ENCODE assay signal across 18 cellular contexts in the genomic region with DNA sequence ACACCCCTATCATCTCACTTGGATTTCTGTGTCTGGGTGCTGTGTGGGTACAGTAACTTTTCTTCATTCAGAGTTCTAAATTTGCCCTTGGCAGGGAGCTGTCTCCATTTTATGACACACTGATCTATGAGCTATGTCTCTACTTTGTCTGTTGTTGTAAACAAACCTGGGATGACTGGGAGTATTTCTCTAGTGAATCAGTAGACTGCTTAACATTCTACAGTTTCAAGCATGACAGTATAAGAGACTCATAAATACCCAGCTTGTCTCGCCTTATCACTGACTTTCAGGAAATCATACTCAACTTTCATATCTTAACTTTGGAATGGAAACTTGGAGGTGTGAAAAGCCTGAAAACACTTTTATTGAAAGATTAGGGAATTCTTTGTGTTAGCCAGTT.
DNase-seq lines count a peak whose midpoint lies in the region; ATAC-seq, FAIRE-seq and TF ChIP-seq lines count a peak whose summit lies in the region.
"Had no signal": no experiment of that assay in that cellular context is flagged by ENCODE, and none has a peak within 500 bp of the region (broad histone marks: within the 10 kb centered on the region; RNA-seq: fewer than 3 reads in every experiment).

No MANE protein-coding gene starts in this region.

- no peak overlapping the region for H2AK5ac ChIP-seq in mesenchymal stem cell (ENCODE audit: low read length, severe bottlenecking)

- H3K4me1 ChIP-seq in heart left ventricle, result no peaks in the 10 kb centered on the region
- no peaks in the 10 kb centered on the region for H3K4me1 ChIP-seq in mesenchymal stem cell (ENCODE audit: control insufficient read depth, insufficient read depth, low read depth, low read length)
- no peaks in the 10 kb centered on the region for H3K4me1 ChIP-seq in HepG2 (ENCODE audit: insufficient read depth, low read length)
- no peaks in the 10 kb centered on the region for H3K4me1 ChIP-seq in heart right ventricle
- H3K4me1 ChIP-seq in spleen, result no peaks in the 10 kb centered on the region
- H3K4me1 ChIP-seq: SJCRH30, transverse colon had no signal

- no peak overlapping the region for H2BK5ac ChIP-seq in mesenchymal stem cell (ENCODE audit: low read depth, low read length, poor library complexity, severe bottlenecking)

- H3K9ac ChIP-seq in mesenchymal stem cell (ENCODE audit: low read length) (no peak overlapping the region), HepG2 (ENCODE audit: insufficient read depth, low read depth, low read length) (no peak overlapping the region)

- H2BK12ac ChIP-seq in mesenchymal stem cell (ENCODE audit: low read length in 2 of 2), result no peak overlapping the region

- H3K79me2 ChIP-seq in HepG2 (ENCODE audit: insufficient read depth, low read length), result no peaks in the 10 kb centered on the region

- no peak for TF ChIP-seq POLR2A in heart left ventricle (IDR thresholded peaks at IDR 0.05)
- TF ChIP-seq POLR2A in HepG2 (IDR thresholded peaks at IDR 0.05; ENCODE audit: insufficient read depth in 1 of 2, low read depth in 2 of 2, low read length in 2 of 2), result no peak
- TF ChIP-seq POLR2A in spleen (IDR thresholded peaks at IDR 0.05), result no peak

- H3K27me3 ChIP-seq in heart left ventricle (no peaks in the 10 kb centered on the region), mesenchymal stem cell (ENCODE audit: control insufficient read depth in 1 of 2, insufficient read depth in 1 of 2, low read length in 2 of 2) (no peaks in the 10 kb centered on the region), HepG2 (ENCODE audit: control insufficient read depth in 1 of 2, insufficient read depth in 2 of 2, low read length in 2 of 2) (no peaks in the 10 kb centered on the region; a peak in 1 of 5 replicates), heart right ventricle (no peaks in the 10 kb centered on the region), spleen (replicated peaks in 1 of 7) (no peaks in the 10 kb centered on the region)
- H3K27me3 ChIP-seq: SJCRH30, transverse colon had no signal

- H3K14ac ChIP-seq in mesenchymal stem cell (ENCODE audit: low read length in 2 of 2), result no peak overlapping the region

- BruUV-seq in HepG2 (replicated peaks; lab: Mats Ljungman, UMichigan), result no TSS peak

- TF ChIP-seq RAD21 in HepG2 (CRISPR knock-in tag; IDR thresholded peaks at IDR 0.05), result no peak

- H3K4me3 ChIP-seq in heart left ventricle (no peak overlapping the region), mesenchymal stem cell (ENCODE audit: insufficient read depth in 1 of 2, low read depth in 1 of 2, low read length in 2 of 2) (no peak overlapping the region), HepG2 (replicated peaks in 1 of 3; ENCODE audit: insufficient read depth in 1 of 3, low read depth in 2 of 3, low read length in 3 of 3) (no peak overlapping the region), heart right ventricle (no peak overlapping the region), spleen (no peak overlapping the region)
- H3K4me3 ChIP-seq: SJCRH30, transverse colon had no signal

- H2BK15ac ChIP-seq in mesenchymal stem cell (ENCODE audit: low read depth, poor library complexity, severe bottlenecking), result no peak overlapping the region

- H2BK120ac ChIP-seq in mesenchymal stem cell (ENCODE audit: low read depth, low read length), result no peak overlapping the region

- H4K8ac ChIP-seq in mesenchymal stem cell (ENCODE audit: low read length), result no peak overlapping the region

- CTCF ChIA-PET in HepG2 (lab: Yijun Ruan, JAX; ENCODE audit: low intra/inter-chr PET ratio, low total read pairs), result no interaction called here

- FAIRE-seq in HepG2 (lab: Jason Lieb, UNC), result no peak
- FAIRE-seq: A204.1 had no signal

- no peaks in the 10 kb centered on the region for H4K20me1 ChIP-seq in HepG2 (ENCODE audit: insufficient read depth, low read length)

- 57 to 63% (median 58%) methylated on average over 1 of the region's 1 CpG for WGBS in heart left ventricle, 4 donors
- WGBS in mesenchymal stem cell, result no CpG with 5 or more reads among the region's 1 CpG
- 6% methylated on average over 1 of the region's 1 CpG for WGBS in HepG2 (ENCODE audit: low lambda C conversion rate)
- 36 to 43% methylated on average over 1 of the region's 1 CpG for WGBS in heart right ventricle, 2 donors
- 50 to 88% (median 72%) methylated on average over 1 of the region's 1 CpG for WGBS in spleen, 5 donors

- no peak overlapping the region for H3K18ac ChIP-seq in mesenchymal stem cell (ENCODE audit: low read depth in 1 of 2, low read length in 2 of 2)

- H3K27ac ChIP-seq in heart left ventricle (no peak overlapping the region), mesenchymal stem cell (ENCODE audit: low read length, poor library complexity, severe bottlenecking) (no peak overlapping the region), HepG2 (ENCODE audit: extremely low read length, insufficient read depth, low read length) (no peak overlapping the region), heart right ventricle (no peak overlapping the region), spleen (no peak overlapping the region)
- H3K27ac ChIP-seq: SJCRH30, transverse colon had no signal

- ATAC-seq in left cardiac atrium, result peak; percentile 23 to 96
- no peak for ATAC-seq in heart left ventricle
- no peak for ATAC-seq in HepG2
- ATAC-seq in heart right ventricle, result no peak
- ATAC-seq: activated T-helper 17 cell treated with anti-CD3 and anti-CD28 coated beads, Interleukin-2, amount 50 U/mL, for 72 hours had no signal

- TF ChIP-seq EP300 in HepG2 (IDR thresholded peaks at IDR 0.05; ENCODE audit: low read depth in 2 of 2, low read length in 2 of 2) (no peak), HepG2 (CRISPR knock-in tag; IDR thresholded peaks at IDR 0.05; ENCODE audit: borderline replicate concordance) (no peak)

- H3K4ac ChIP-seq in mesenchymal stem cell (ENCODE audit: low read depth in 1 of 2, low read length in 2 of 2), result no peak overlapping the region

- H2AFZ ChIP-seq in mesenchymal stem cell (ENCODE audit: low read depth, low read length) (no peak overlapping the region), HepG2 (ENCODE audit: low read length) (no peak overlapping the region)

- no peak overlapping the region for H3K23ac ChIP-seq in mesenchymal stem cell (ENCODE audit: low read length in 2 of 2)

- in situ Hi-C loops in HepG2 (cut with HindIII; ENCODE audit: extremely low pct_ligation_motif_present, low pct_unique_long_range_greater_than_20kb), result no loop called here

- DNase-seq in left cardiac atrium, result no peak
- no peak for DNase-seq in heart left ventricle
- peak; percentile 11 for DNase-seq in amniotic stem cell (lab: John Stamatoyannopoulos, UW)
- peak; percentile 47 for DNase-seq in mesenchymal stem cell
- DNase-seq in HepG2 (ENCODE audit: low spot score), result no peak
- DNase-seq in heart right ventricle, result no peak
- no peak for DNase-seq in T-helper 2 cell
- DNase-seq in spleen, result no peak
- DNase-seq: activated CD4-positive, CD25-positive, alpha-beta regulatory T cell; amygdala; foreskin fibroblast; naive B cell; NCI-H2081; NCI-H526; SJCRH30; transverse colon had no signal

- intact Hi-C loops in left cardiac atrium (cut with DNase I) (no loop called here), heart left ventricle (cut with DNase I) (no loop called here), HepG2 (cut with micrococcal nuclease; ENCODE audit: unreplicated experiment) (no loop called here), heart right ventricle (cut with DNase I) (no loop called here), spleen (cut with DNase I; ENCODE audit: low total_unique reads) (no loop called here)

- TF ChIP-seq CTCF in heart left ventricle (IDR thresholded peaks at IDR 0.05), result no peak
- no peak for TF ChIP-seq CTCF in HepG2 (CRISPR knock-in tag; IDR thresholded peaks at IDR 0.05)
- TF ChIP-seq CTCF in heart right ventricle (IDR thresholded peaks at IDR 0.05), result no peak
- no peak for TF ChIP-seq CTCF in spleen (IDR thresholded peaks at IDR 0.05 in 8 of 11, conservative IDR thresholded peaks at IDR 0.05 in 3 of 11)

- no peak overlapping the region for H3K4me2 ChIP-seq in mesenchymal stem cell (ENCODE audit: low read length, poor library complexity, severe bottlenecking)
- H3K4me2 ChIP-seq in HepG2 (ENCODE audit: low read depth, low read length), result no peak overlapping the region

- H3K36me3 ChIP-seq in heart left ventricle (no peaks in the 10 kb centered on the region), mesenchymal stem cell (ENCODE audit: control insufficient read depth in 1 of 2, insufficient read depth in 2 of 2, low read depth in 1 of 2, low read length in 2 of 2) (no peaks in the 10 kb centered on the region), HepG2 (replicated peaks in 1 of 2; ENCODE audit: control insufficient read depth in 1 of 2, insufficient read depth in 2 of 2, low read length in 2 of 2) (no peaks in the 10 kb centered on the region), heart right ventricle (no peaks in the 10 kb centered on the region), spleen (no peaks in the 10 kb centered on the region)
- H3K36me3 ChIP-seq: SJCRH30, transverse colon had no signal

- POLR2A ChIA-PET in HepG2 (lab: Yijun Ruan, JAX), result no interaction called here

- no peak overlapping the region for H4K91ac ChIP-seq in mesenchymal stem cell (ENCODE audit: low read length)

- no peaks in the 10 kb centered on the region for H3K79me1 ChIP-seq in mesenchymal stem cell (replicated peaks; ENCODE audit: low read length, poor library complexity, severe bottlenecking)

- H3K9me3 ChIP-seq in heart left ventricle (no peaks in the 10 kb centered on the region), mesenchymal stem cell (ENCODE audit: control insufficient read depth, low read length) (peaks cover 3% of the 10 kb centered on the region), HepG2 (ENCODE audit: low read length) (peaks cover 13% of the 10 kb centered on the region; the same call in 1 of the 2 replicates), heart right ventricle (peaks cover 0 to 10% (median 0%) of the 10 kb centered on the region in 11 donors), spleen (peaks cover 0 to 36% (median 11%) of the 10 kb centered on the region in 8 donors)
- H3K9me3 ChIP-seq: SJCRH30, transverse colon had no signal

TF ChIP-seq in HepG2, 621 proteins besides CTCF, POLR2A, EP300 and RAD21 (continues in another document):
- TF ChIP-seq SATB2 (CRISPR knock-in tag; IDR thresholded peaks at IDR 0.05) (no peak), ZNF3 (CRISPR knock-in tag; IDR thresholded peaks at IDR 0.05) (no peak), SAP130 (CRISPR knock-in tag; IDR thresholded peaks at IDR 0.05; ENCODE audit: low read depth) (no peak), ZSCAN25 (CRISPR knock-in tag; IDR thresholded peaks at IDR 0.05) (no peak)
- TF ChIP-seq, protein P1, sequence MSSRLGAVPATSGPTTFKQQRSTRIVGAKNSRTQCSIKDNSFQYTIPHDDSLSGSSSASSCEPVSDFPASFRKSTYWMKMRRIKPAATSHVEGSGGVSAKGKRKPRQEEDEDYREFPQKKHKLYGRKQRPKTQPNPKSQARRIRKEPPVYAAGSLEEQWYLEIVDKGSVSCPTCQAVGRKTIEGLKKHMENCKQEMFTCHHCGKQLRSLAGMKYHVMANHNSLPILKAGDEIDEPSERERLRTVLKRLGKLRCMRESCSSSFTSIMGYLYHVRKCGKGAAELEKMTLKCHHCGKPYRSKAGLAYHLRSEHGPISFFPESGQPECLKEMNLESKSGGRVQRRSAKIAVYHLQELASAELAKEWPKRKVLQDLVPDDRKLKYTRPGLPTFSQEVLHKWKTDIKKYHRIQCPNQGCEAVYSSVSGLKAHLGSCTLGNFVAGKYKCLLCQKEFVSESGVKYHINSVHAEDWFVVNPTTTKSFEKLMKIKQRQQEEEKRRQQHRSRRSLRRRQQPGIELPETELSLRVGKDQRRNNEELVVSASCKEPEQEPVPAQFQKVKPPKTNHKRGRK (CRISPR knock-in tag; IDR thresholded peaks at IDR 0.05), result no peak

Comparison
In these comparisons a context has a peak if more than half of its experiments do, and no peak if none do; other contexts are left out.
1. ATAC-seq: peak in left cardiac atrium (2 of 2); none in heart left ventricle (0 of 4), HepG2 (single experiment) and heart right ventricle (0 of 8).
2. DNase-seq: peak in amniotic stem cell (single experiment) and mesenchymal stem cell (single experiment); none in left cardiac atrium (single experiment), heart left ventricle (0 of 5), HepG2 (single experiment), heart right ventricle (0 of 2), T-helper 2 cell (0 of 5) and spleen (single experiment).